ENCODE assay signal across 18 cellular contexts in the genomic region with DNA sequence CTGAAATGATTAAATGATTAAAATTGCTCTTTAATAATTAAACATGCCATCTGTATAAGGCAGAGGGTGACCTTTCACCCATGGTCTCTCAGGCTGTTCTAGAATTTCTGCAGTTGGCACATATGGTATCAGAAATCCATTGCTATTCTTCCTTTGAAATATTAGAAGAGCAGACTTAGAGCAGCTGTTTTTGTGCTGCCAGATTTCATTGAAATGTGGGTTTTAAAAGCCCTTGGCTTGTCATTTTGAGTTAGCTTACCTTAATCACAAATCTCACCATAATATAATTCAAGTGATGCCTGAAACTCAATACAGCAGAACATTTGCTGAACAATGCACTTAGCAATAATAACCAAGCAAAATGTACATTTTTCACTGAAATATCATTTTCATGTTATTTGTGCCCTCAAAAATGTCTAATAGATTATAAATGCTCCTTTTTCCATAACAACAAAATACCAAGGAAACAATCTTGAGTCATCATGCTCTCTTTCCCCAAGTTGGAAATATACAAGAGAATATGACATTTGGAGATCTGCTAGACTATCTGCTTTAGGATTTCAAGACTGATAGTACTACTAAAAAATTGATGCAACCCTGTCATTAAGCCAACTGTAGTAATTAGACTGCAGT. TPM values are rescaled to one million over a fixed set of nuclear protein-coding genes. Genes with fewer than 3 reads are reported as not detected.
"Had no signal": no experiment of that assay in that cellular context is flagged by ENCODE, and none has a peak within 500 bp of the region (broad histone marks: within the 10 kb centered on the region; RNA-seq: fewer than 3 reads in every experiment).

No MANE protein-coding gene starts in this region.

- H3K27me3 ChIP-seq: esophagus squamous epithelium, heart left ventricle had no signal

- H3K4me3 ChIP-seq: esophagus squamous epithelium, heart left ventricle had no signal

- H3K27ac Mint-ChIP-seq: activated naive CD8-positive, alpha-beta T cell; activated T-cell treated with anti-CD3 and anti-CD28 coated beads, Interleukin-2, amount 50 U/mL, for 24 hours; memory B cell; nephron progenitor cell; type B pancreatic cell had no signal

- H3K27ac ChIP-seq: esophagus squamous epithelium, heart left ventricle had no signal

- H3K36me3 Mint-ChIP-seq: activated naive CD8-positive, alpha-beta T cell; memory B cell; type B pancreatic cell had no signal

- ATAC-seq: activated CD4-positive, CD25-positive, alpha-beta regulatory T cell treated with anti-CD3 and anti-CD28 coated beads, Interleukin-2, amount 50 U/mL, for 24 hours; heart left ventricle had no signal

- H3K9me3 Mint-ChIP-seq: activated T-cell treated with anti-CD3 and anti-CD28 coated beads, Interleukin-2, amount 50 U/mL, for 24 hours; memory B cell; nephron progenitor cell; type B pancreatic cell had no signal

- H3K9me3 ChIP-seq: esophagus squamous epithelium, heart left ventricle had no signal

- DNase-seq: activated gamma-delta T cell; activated T-cell treated with anti-CD3 and anti-CD28 coated beads, Interleukin-2, amount 50 U/mL, for 24 hours; anterior cingulate cortex; esophagus squamous epithelium; foreskin melanocyte; heart left ventricle; nephron progenitor cell; stimulated activated CD4-positive, alpha-beta T cell treated with anti-CD3 and anti-CD28 coated beads, Interleukin-2, amount 100 ng/mL, for 48 hours; stimulated activated naive CD4-positive, alpha-beta T cell treated with Interleukin-2 at 50 U/mL for 16 hours had no signal

- H3K4me3 Mint-ChIP-seq: activated naive CD8-positive, alpha-beta T cell; activated T-cell treated with anti-CD3 and anti-CD28 coated beads, Interleukin-2, amount 50 U/mL, for 24 hours; memory B cell; nephron progenitor cell; type B pancreatic cell had no signal

- H3K36me3 ChIP-seq: esophagus squamous epithelium, heart left ventricle had no signal

- H3K4me1 ChIP-seq: esophagus squamous epithelium had no signal

RNA-seq across cellular contexts. Expression of gene PTTG1IP2, which starts 16.1 kb away (rescaled TPM):
- total RNA-seq: bronchial epithelial cell, chondrocyte, esophagus squamous epithelium, heart left ventricle, mucosa of gallbladder, omental fat pad, pulmonary artery endothelial cell had no signal
- polyA plus RNA-seq: heart left ventricle had no signal
